ENCODE assay signal across 21 cellular contexts in the genomic region with DNA sequence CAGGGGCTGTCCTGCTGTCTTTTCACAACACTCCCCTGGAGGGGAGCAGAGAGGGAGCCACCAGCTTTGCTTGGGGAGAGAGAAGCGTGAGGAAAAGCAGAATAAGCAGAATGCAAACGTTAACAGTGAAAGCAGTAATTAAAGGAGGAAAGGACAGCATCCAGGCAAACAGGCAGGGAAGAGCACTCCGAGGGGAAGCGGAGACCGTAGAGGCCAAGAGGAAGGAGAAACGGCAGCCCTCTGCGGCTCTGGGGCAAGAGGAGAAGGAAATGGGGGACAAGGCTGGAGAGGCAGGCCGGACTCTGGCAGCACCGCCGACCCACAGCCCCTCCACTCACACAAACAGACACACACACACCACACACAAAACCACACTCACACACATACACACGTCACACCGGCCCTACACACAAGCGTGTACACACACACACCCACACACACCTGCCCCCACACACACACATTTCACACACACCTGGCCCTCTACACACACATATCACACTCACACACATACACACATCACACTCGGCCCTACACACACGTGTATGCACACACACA.
"Had no signal": no experiment of that assay in that cellular context is flagged by ENCODE, and none has a peak within 500 bp of the region (broad histone marks: within the 10 kb centered on the region; RNA-seq: fewer than 3 reads in every experiment).

No MANE protein-coding gene starts in this region.

- H3K4me3 ChIP-seq: coronary artery, left ventricle myocardium inferior, lower lobe of right lung, right atrium auricular region, sigmoid colon, skin epidermis, testis, tibial nerve had no signal

- H3K27ac Mint-ChIP-seq: endodermal cell; memory B cell; naive thymus-derived CD4-positive, alpha-beta T cell; nephron progenitor cell; stimulated activated naive B cell treated with anti-CD40 and anti-IgM and Interleukin-4, amounts not matched to agents 10 μg/mL and 1 μg/mL and 100 μg/mL, for 72 hours; stimulated activated naive CD8-positive, alpha-beta T cell treated with anti-CD3 and anti-CD28 coated beads, Interleukin-15, amount 100 ng/mL, for 72 hours had no signal

- H3K27me3 Mint-ChIP-seq: memory B cell; naive thymus-derived CD4-positive, alpha-beta T cell; stimulated activated naive B cell treated with anti-CD40 and anti-IgM and Interleukin-4, amounts not matched to agents 10 μg/mL and 1 μg/mL and 100 μg/mL, for 72 hours; stimulated activated naive CD8-positive, alpha-beta T cell treated with anti-CD3 and anti-CD28 coated beads, Interleukin-15, amount 100 ng/mL, for 72 hours had no signal

- H3K27ac ChIP-seq: coronary artery, foreskin keratinocyte, left ventricle myocardium inferior, lower lobe of right lung, right atrium auricular region, sigmoid colon, skin epidermis, testis, tibial nerve had no signal

- H3K4me3 Mint-ChIP-seq: endodermal cell; memory B cell; naive thymus-derived CD4-positive, alpha-beta T cell; nephron progenitor cell; stimulated activated naive B cell treated with anti-CD40 and anti-IgM and Interleukin-4, amounts not matched to agents 10 μg/mL and 1 μg/mL and 100 μg/mL, for 72 hours; stimulated activated naive CD8-positive, alpha-beta T cell treated with anti-CD3 and anti-CD28 coated beads, Interleukin-15, amount 100 ng/mL, for 72 hours had no signal

- H3K9me3 ChIP-seq: left ventricle myocardium inferior, lower lobe of right lung, right atrium auricular region, sigmoid colon, testis, tibial nerve had no signal

- H3K27me3 ChIP-seq: foreskin keratinocyte, right atrium auricular region, testis, tibial nerve had no signal

- DNase-seq: effector CD4-positive, alpha-beta T cell; endodermal cell; erythroblast; foreskin keratinocyte; kidney; left ventricle myocardium inferior; lower lobe of right lung; naive thymus-derived CD4-positive, alpha-beta T cell; nephron progenitor cell; sigmoid colon; stimulated activated CD4-positive, alpha-beta T cell treated with anti-CD3 and anti-CD28 coated beads, Interleukin-2, amount 100 ng/mL, for 24 hours; stimulated activated CD4-positive, alpha-beta T cell treated with anti-CD3 and anti-CD28 coated beads, Interleukin-4, amount 100 ng/mL, for 4 hours; stimulated activated naive B cell treated with anti-CD40 and anti-IgM and Interleukin-4, amounts not matched to agents 10 μg/mL and 1 μg/mL and 100 μg/mL, for 72 hours; stimulated activated naive CD8-positive, alpha-beta T cell treated with anti-CD3 and anti-CD28 coated beads, Interleukin-15, amount 100 ng/mL, for 72 hours; testis had no signal

- H3K4me1 ChIP-seq: foreskin keratinocyte, sigmoid colon, testis had no signal

- H3K4me1 Mint-ChIP-seq: memory B cell; naive thymus-derived CD4-positive, alpha-beta T cell; stimulated activated naive B cell treated with anti-CD40 and anti-IgM and Interleukin-4, amounts not matched to agents 10 μg/mL and 1 μg/mL and 100 μg/mL, for 72 hours; stimulated activated naive CD8-positive, alpha-beta T cell treated with anti-CD3 and anti-CD28 coated beads, Interleukin-15, amount 100 ng/mL, for 72 hours had no signal

- H3K9me3 Mint-ChIP-seq: endodermal cell; memory B cell; naive thymus-derived CD4-positive, alpha-beta T cell; nephron progenitor cell; stimulated activated naive B cell treated with anti-CD40 and anti-IgM and Interleukin-4, amounts not matched to agents 10 μg/mL and 1 μg/mL and 100 μg/mL, for 72 hours; stimulated activated naive CD8-positive, alpha-beta T cell treated with anti-CD3 and anti-CD28 coated beads, Interleukin-15, amount 100 ng/mL, for 72 hours had no signal

- H3K36me3 Mint-ChIP-seq: memory B cell; naive thymus-derived CD4-positive, alpha-beta T cell; stimulated activated naive B cell treated with anti-CD40 and anti-IgM and Interleukin-4, amounts not matched to agents 10 μg/mL and 1 μg/mL and 100 μg/mL, for 72 hours had no signal

- ATAC-seq: foreskin keratinocyte; left cardiac atrium; naive thymus-derived CD4-positive, alpha-beta T cell; stimulated activated naive B cell treated with anti-CD40 and anti-IgM and Interleukin-4, amounts not matched to agents 10 μg/mL and 1 μg/mL and 100 μg/mL, for 72 hours; stimulated activated naive CD8-positive, alpha-beta T cell treated with anti-CD3 and anti-CD28 coated beads, Interleukin-15, amount 100 ng/mL, for 72 hours had no signal

- H3K36me3 ChIP-seq: left ventricle myocardium inferior, lower lobe of right lung, right atrium auricular region, sigmoid colon, tibial nerve had no signal
